ENCODE assay signal across 8 cellular contexts in genomic region chr4:118033148-118034060, GRCh38. TPM values are rescaled to one million over a fixed set of nuclear protein-coding genes. Genes with fewer than 3 reads are reported as not detected.
DNase-seq lines count a peak whose midpoint lies in the region; ATAC-seq and TF ChIP-seq lines count a peak whose summit lies in the region.

No MANE protein-coding gene starts in this region.

- peak in 1 of 4 donors; percentile 37 for ATAC-seq in psoas muscle

- H3K4me2 ChIP-seq in OCI-LY7 (ENCODE audit: low read length) = no peak overlapping the region

- H3K36me3 ChIP-seq in adipocyte (ENCODE audit: control insufficient read depth, insufficient read depth, low read length, severe bottlenecking) = no peaks in the 10 kb centered on the region
- H3K36me3 ChIP-seq in right atrium auricular region = no peaks in the 10 kb centered on the region
- H3K36me3 ChIP-seq in psoas muscle (ENCODE audit: insufficient read depth in 1 of 2, low read depth in 1 of 2) = no peaks in the 10 kb centered on the region
- H3K36me3 ChIP-seq in OCI-LY7 (ENCODE audit: insufficient read depth, low read length) = no peaks in the 10 kb centered on the region

- no peaks in the 10 kb centered on the region for H4K20me1 ChIP-seq in OCI-LY7 (ENCODE audit: insufficient read depth, low read length)

- H3K9ac ChIP-seq in adipocyte (ENCODE audit: low read length) = no peak overlapping the region

- POLR2A ChIA-PET in OCI-LY7 (lab: Charles Lee) = no interaction called here

- H3K27me3 ChIP-seq in adipocyte (replicated peaks; ENCODE audit: control insufficient read depth, insufficient read depth, low read length) (peaks cover 44% of the 10 kb centered on the region), right atrium auricular region (no peaks in the 10 kb centered on the region), psoas muscle (ENCODE audit: insufficient read depth in 3 of 3, low read length in 2 of 3) (peaks cover 3 to 38% (median 10%) of the 10 kb centered on the region in 3 donors)

- TF ChIP-seq CTCF in right atrium auricular region (IDR thresholded peaks at IDR 0.05) (no peak), psoas muscle (IDR thresholded peaks at IDR 0.05) (no peak), OCI-LY7 (conservative IDR thresholded peaks at IDR 0.05; ENCODE audit: low read length) (no peak)

- H3K9me3 ChIP-seq in adipocyte (ENCODE audit: control insufficient read depth, low read length) (no peaks in the 10 kb centered on the region), right atrium auricular region (no peaks in the 10 kb centered on the region), psoas muscle (no peaks in the 10 kb centered on the region), OCI-LY7 (ENCODE audit: low read length) (no peaks in the 10 kb centered on the region)

- H3K79me2 ChIP-seq in OCI-LY7 (ENCODE audit: insufficient read depth, low read depth, low read length) = no peaks in the 10 kb centered on the region

- CTCF ChIA-PET in OCI-LY7 (lab: Charles Lee; ENCODE audit: unreplicated experiment) = no interaction called here

- H3K27ac ChIP-seq in right atrium auricular region (no peak overlapping the region), psoas muscle (no peak overlapping the region), OCI-LY7 (ENCODE audit: low read depth, low read length, poor library complexity, severe bottlenecking) (no peak overlapping the region)

- intact Hi-C loops in psoas muscle (cut with DNase I) (no loop called here), OCI-LY7 (cut with micrococcal nuclease; ENCODE audit: unreplicated experiment) (no loop called here)

- DNase-seq in SIG-M5 treated with dmso at 0.1 percent for 504 hours (lab: John Stamatoyannopoulos, UW; ENCODE audit: unreplicated experiment) = peak; percentile 40
- DNase-seq in SIG-M5 (lab: John Stamatoyannopoulos, UW) = no peak
- peak; percentile 21 for DNase-seq in NCI-H1105 (lab: John Stamatoyannopoulos, UW)
- DNase-seq in adipocyte (ENCODE audit: low read depth) = peak; percentile 78
- no peak for DNase-seq in right atrium auricular region (ENCODE audit: low spot score)
- DNase-seq in psoas muscle = peak; percentile 27 to 60
- no peak for DNase-seq in ureter (ENCODE audit: low spot score)
- DNase-seq in OCI-LY7 (ENCODE audit: low spot score) = no peak

- no TSS peak for BruUV-seq in OCI-LY7 (replicated peaks; lab: Mats Ljungman, UMichigan)

- H3K4me3 ChIP-seq in adipocyte (ENCODE audit: low read length) (peak overlapping the region; percentile 70), right atrium auricular region (peak overlapping the region; percentile 14 to 41), psoas muscle (peak overlapping the region; percentile 54), OCI-LY7 (ENCODE audit: low read depth, low read length, poor library complexity, severe bottlenecking) (no peak overlapping the region)

- H3K4me1 ChIP-seq in adipocyte (ENCODE audit: control insufficient read depth, insufficient read depth, low read length) (no peaks in the 10 kb centered on the region), right atrium auricular region (peaks cover 0 to 4% of the 10 kb centered on the region in 2 donors), psoas muscle (no peaks in the 10 kb centered on the region), OCI-LY7 (ENCODE audit: insufficient read depth, low read length, poor library complexity, severe bottlenecking) (no peaks in the 10 kb centered on the region)

- no peaks in the 10 kb centered on the region for H3K9me2 ChIP-seq in OCI-LY7 (ENCODE audit: insufficient read depth, low read length)

- no peak overlapping the region for H2AFZ ChIP-seq in OCI-LY7 (ENCODE audit: low read length)

- 0 to 1% (median 0%) methylated on average over 65 to 100 of the region's 100 CpGs for WGBS in psoas muscle, 3 donors

RNA-seq across cellular contexts. Expression of gene NDST3, which starts 0.9 kb away (rescaled TPM):
- total RNA-seq in right atrium auricular region = under 1 TPM in 1 of 2 donors, not detected in 1; 0.15 TPM
- total RNA-seq in psoas muscle = not detected
- not detected for polyA plus RNA-seq in psoas muscle
- total RNA-seq in ureter = not detected
- total RNA-seq in OCI-LY7 (2014; rRNA removed; shearing (Covaris generic)) = not detected in 2 replicates
- not detected in 2 replicates for total RNA-seq in OCI-LY7 (2022)

Comparison
In these comparisons a context has a peak if more than half of its experiments do, and no peak if none do; other contexts are left out.
1. DNase-seq: peak in SIG-M5 treated with dmso at 0.1 percent for 504 hours (single experiment), NCI-H1105 (single experiment), adipocyte (single experiment) and psoas muscle (2 of 2); none in SIG-M5 (single experiment), right atrium auricular region (single experiment), ureter (single experiment) and OCI-LY7 (single experiment).